2 cellular contexts compared by ENCODE assay signal in the genomic region with DNA sequence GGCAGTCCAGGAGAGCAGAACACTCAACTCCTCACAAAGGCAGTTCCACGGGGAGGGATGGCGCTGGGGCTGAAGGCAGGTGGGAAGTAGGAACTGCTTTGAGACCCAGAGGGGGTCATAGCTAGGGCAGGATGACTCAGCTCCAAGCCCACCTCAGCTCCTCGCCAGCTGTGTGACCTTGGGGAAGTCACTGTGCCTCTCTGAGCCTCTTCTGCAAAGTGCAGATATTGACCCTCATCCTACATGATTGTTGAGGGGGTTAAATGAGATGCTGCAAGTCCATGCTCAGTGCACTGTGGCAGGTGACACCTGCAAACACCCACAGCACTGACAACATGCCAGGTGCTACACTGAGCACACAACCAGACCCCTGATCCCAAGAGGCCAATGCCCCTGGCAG.
TF ChIP-seq lines count a peak whose summit lies in the region.

No MANE protein-coding gene starts in this region.

TF ChIP-seq in IMR-90, 13 proteins besides CTCF, POLR2A, EP300 and RAD21:
- no peak for TF ChIP-seq MXI1 (IDR thresholded peaks at IDR 0.05; ENCODE audit: borderline replicate concordance, low read depth, low read length)
- TF ChIP-seq, protein P1, sequence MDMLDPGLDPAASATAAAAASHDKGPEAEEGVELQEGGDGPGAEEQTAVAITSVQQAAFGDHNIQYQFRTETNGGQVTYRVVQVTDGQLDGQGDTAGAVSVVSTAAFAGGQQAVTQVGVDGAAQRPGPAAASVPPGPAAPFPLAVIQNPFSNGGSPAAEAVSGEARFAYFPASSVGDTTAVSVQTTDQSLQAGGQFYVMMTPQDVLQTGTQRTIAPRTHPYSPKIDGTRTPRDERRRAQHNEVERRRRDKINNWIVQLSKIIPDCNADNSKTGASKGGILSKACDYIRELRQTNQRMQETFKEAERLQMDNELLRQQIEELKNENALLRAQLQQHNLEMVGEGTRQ (IDR thresholded peaks at IDR 0.05; ENCODE audit: low read depth, low read length), result no peak
- no peak for TF ChIP-seq NFE2L2 (IDR thresholded peaks at IDR 0.05; ENCODE audit: low read depth, low read length)
- TF ChIP-seq SMC3 (IDR thresholded peaks at IDR 0.05; ENCODE audit: low read depth, low read length), result no peak
- no peak for TF ChIP-seq CHD1 (IDR thresholded peaks at IDR 0.05; ENCODE audit: low read depth, low read length)
- no peak for TF ChIP-seq MAFK (IDR thresholded peaks at IDR 0.05; ENCODE audit: low read depth, low read length)
- TF ChIP-seq MAZ (IDR thresholded peaks at IDR 0.05; ENCODE audit: borderline replicate concordance, low read depth, low read length), result no peak
- TF ChIP-seq RCOR1 (IDR thresholded peaks at IDR 0.05; ENCODE audit: insufficient replicate concordance, low read length), result no peak
- no peak for TF ChIP-seq RFX5 (IDR thresholded peaks at IDR 0.05; ENCODE audit: low read depth, low read length)
- no peak for TF ChIP-seq FOS (IDR thresholded peaks at IDR 0.05; ENCODE audit: low read depth, low read length)
- no peak for TF ChIP-seq ELK1 (IDR thresholded peaks at IDR 0.05; ENCODE audit: borderline replicate concordance, low read depth, low read length)
- TF ChIP-seq BHLHE40 (IDR thresholded peaks at IDR 0.05; ENCODE audit: low read depth, low read length), result no peak
- no peak for TF ChIP-seq CEBPB (IDR thresholded peaks at IDR 0.05; ENCODE audit: low read depth, low read length)

TF ChIP-seq in H1, 55 proteins besides CTCF, POLR2A, EP300 and RAD21:
- TF ChIP-seq CREB1 (IDR thresholded peaks at IDR 0.05) (no peak), KDM1A (IDR thresholded peaks at IDR 0.05; ENCODE audit: borderline replicate concordance, low read length) (peak; percentile 37; the same call in 1 of the 2 replicates)
